1 cellular context compared by ENCODE assay signal in genomic region chr1:84479998-84480397, GRCh38.
TF ChIP-seq lines count a peak whose summit lies in the region.

No MANE protein-coding gene starts in this region.

TF ChIP-seq in IMR-90, 13 proteins besides CTCF, POLR2A, EP300 and RAD21:
- TF ChIP-seq BHLHE40 (IDR thresholded peaks at IDR 0.05; ENCODE audit: low read depth, low read length) (no peak), RCOR1 (IDR thresholded peaks at IDR 0.05; ENCODE audit: insufficient replicate concordance, low read length) (no peak), MAZ (IDR thresholded peaks at IDR 0.05; ENCODE audit: borderline replicate concordance, low read depth, low read length) (no peak), MXI1 (IDR thresholded peaks at IDR 0.05; ENCODE audit: borderline replicate concordance, low read depth, low read length) (no peak), RFX5 (IDR thresholded peaks at IDR 0.05; ENCODE audit: low read depth, low read length) (no peak), MAFK (IDR thresholded peaks at IDR 0.05; ENCODE audit: low read depth, low read length) (no peak), FOS (IDR thresholded peaks at IDR 0.05; ENCODE audit: low read depth, low read length) (no peak), NFE2L2 (IDR thresholded peaks at IDR 0.05; ENCODE audit: low read depth, low read length) (no peak), CHD1 (IDR thresholded peaks at IDR 0.05; ENCODE audit: low read depth, low read length) (no peak), SMC3 (IDR thresholded peaks at IDR 0.05; ENCODE audit: low read depth, low read length) (no peak), CEBPB (IDR thresholded peaks at IDR 0.05; ENCODE audit: low read depth, low read length) (no peak)
- TF ChIP-seq, protein P1, sequence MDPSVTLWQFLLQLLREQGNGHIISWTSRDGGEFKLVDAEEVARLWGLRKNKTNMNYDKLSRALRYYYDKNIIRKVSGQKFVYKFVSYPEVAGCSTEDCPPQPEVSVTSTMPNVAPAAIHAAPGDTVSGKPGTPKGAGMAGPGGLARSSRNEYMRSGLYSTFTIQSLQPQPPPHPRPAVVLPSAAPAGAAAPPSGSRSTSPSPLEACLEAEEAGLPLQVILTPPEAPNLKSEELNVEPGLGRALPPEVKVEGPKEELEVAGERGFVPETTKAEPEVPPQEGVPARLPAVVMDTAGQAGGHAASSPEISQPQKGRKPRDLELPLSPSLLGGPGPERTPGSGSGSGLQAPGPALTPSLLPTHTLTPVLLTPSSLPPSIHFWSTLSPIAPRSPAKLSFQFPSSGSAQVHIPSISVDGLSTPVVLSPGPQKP (IDR thresholded peaks at IDR 0.05; ENCODE audit: borderline replicate concordance, low read depth, low read length), result no peak
- TF ChIP-seq, protein P2, sequence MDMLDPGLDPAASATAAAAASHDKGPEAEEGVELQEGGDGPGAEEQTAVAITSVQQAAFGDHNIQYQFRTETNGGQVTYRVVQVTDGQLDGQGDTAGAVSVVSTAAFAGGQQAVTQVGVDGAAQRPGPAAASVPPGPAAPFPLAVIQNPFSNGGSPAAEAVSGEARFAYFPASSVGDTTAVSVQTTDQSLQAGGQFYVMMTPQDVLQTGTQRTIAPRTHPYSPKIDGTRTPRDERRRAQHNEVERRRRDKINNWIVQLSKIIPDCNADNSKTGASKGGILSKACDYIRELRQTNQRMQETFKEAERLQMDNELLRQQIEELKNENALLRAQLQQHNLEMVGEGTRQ (IDR thresholded peaks at IDR 0.05; ENCODE audit: low read depth, low read length), result no peak
TF ChIP-seq in IMR-90: peak in this region for 0.
